Comparison of ENCODE assay signal across 34 cellular contexts in the genomic region with DNA sequence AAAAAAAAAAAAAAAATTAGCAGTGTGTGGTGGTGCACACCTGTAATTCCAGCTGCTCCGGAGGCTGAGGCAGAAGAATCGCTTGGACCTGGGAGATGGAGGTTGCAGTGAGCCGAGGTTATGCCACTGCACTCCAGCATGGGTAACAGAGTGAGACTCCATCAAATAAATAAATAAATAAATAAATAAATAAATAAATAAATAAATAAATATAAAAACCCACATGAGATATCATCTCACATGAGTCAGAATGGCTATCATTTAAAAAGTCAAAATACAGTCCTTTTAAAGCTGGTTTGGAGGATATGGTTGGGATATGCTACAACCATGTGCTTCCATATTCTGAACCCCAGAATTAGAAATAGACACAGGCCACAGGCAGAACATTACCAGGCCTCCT.
DNase-seq lines count a peak whose midpoint lies in the region; ATAC-seq, FAIRE-seq and TF ChIP-seq lines count a peak whose summit lies in the region.
"Had no signal": no experiment of that assay in that cellular context is flagged by ENCODE, and none has a peak within 500 bp of the region (broad histone marks: within the 10 kb centered on the region; RNA-seq: fewer than 3 reads in every experiment).

No MANE protein-coding gene starts in this region.

- 0 out of 3 replicates have a peak, but pooled peaks cover 3% of the 10 kb centered on the region for H3K4me1 ChIP-seq in A549
- H3K4me1 ChIP-seq in HEK293 (ENCODE audit: control insufficient read depth, insufficient read depth, low read length), result no peaks in the 10 kb centered on the region
- H3K4me1 ChIP-seq in H1 (replicated peaks in 1 of 4; ENCODE audit: control insufficient read depth in 3 of 4, insufficient read depth in 4 of 4, low read length in 3 of 4), result peaks cover 0 to 5% (median 0%) of the 10 kb centered on the region in 4 experiments; a peak in 3 of 7 replicates
- H3K4me1 ChIP-seq in MM.1S (ENCODE audit: low read length), result no peaks in the 10 kb centered on the region
- H3K4me1 ChIP-seq: BE2C, BLaER1, Caco-2 had no signal

- TF ChIP-seq POLR2A in A549 (IDR thresholded peaks at IDR 0.05; ENCODE audit: low read length) (no peak), H1 (IDR thresholded peaks at IDR 0.05; ENCODE audit: control extremely low read depth in 1 of 2, low read depth in 2 of 2, low read length in 2 of 2) (no peak)

- no peak for TF ChIP-seq CTCF in A549 (IDR thresholded peaks at IDR 0.05)
- TF ChIP-seq CTCF in HEK293 (tag by site-specific recombination; IDR thresholded peaks at IDR 0.05), result no peak
- no peak for TF ChIP-seq CTCF in H1 (IDR thresholded peaks at IDR 0.05; ENCODE audit: control extremely low read depth in 1 of 3, insufficient read depth in 1 of 3, low read depth in 1 of 3, low read length in 3 of 3)
- no peak for TF ChIP-seq CTCF in MM.1S (IDR thresholded peaks at IDR 0.05; ENCODE audit: low read length)

- no peak overlapping the region for H3K14ac ChIP-seq in H1 (ENCODE audit: insufficient read length)

- H3K4ac ChIP-seq in H1 (replicated peaks; ENCODE audit: insufficient read length, low read depth, low read length), result no peak overlapping the region

- H3K27ac ChIP-seq in A549 (no peak overlapping the region), HEK293 (ENCODE audit: extremely low read depth, low read depth, low read length) (no peak overlapping the region), H1 (ENCODE audit: low read depth, low read length) (no peak overlapping the region), MM.1S (ENCODE audit: low read length) (no peak overlapping the region)
- H3K27ac ChIP-seq: 22Rv1; BLaER1; BLaER1 treated with 17β-estradiol and CSF1 and Interleukin-3, amounts not matched to agents 10 nM and 100 nM; C4-2B had no signal

- H4K20me1 ChIP-seq in H1 (replicated peaks in 1 of 2; ENCODE audit: control insufficient read depth in 1 of 2, insufficient read depth in 2 of 2, low read length in 2 of 2) (no peaks in the 10 kb centered on the region), MM.1S (ENCODE audit: insufficient read depth, low read length) (no peaks in the 10 kb centered on the region)
- H4K20me1 ChIP-seq: BLaER1; BLaER1 treated with 17β-estradiol and CSF1 and Interleukin-3, amounts not matched to agents 10 nM and 100 nM had no signal

- no peak overlapping the region for H2BK120ac ChIP-seq in H1 (replicated peaks; ENCODE audit: low read depth, low read length)

- H2BK5ac ChIP-seq in H1 (ENCODE audit: low read depth, low read length), result no peak overlapping the region

- H3K9ac ChIP-seq in H1 (replicated peaks in 1 of 4; ENCODE audit: extremely low read depth in 1 of 4, low read depth in 3 of 4, low read length in 3 of 4), result no peak overlapping the region
- H3K9ac ChIP-seq in MM.1S (ENCODE audit: low read length), result no peak overlapping the region
- H3K9ac ChIP-seq: BLaER1; BLaER1 treated with 17β-estradiol and CSF1 and Interleukin-3, amounts not matched to agents 10 nM and 100 nM had no signal

- WGBS in A549 (ENCODE audit: missing lambda C conversion rate), result 14% methylated on average over 3 of the region's 3 CpGs
- WGBS in H1 (ENCODE audit: extremely low coverage in 1 of 2, insufficient coverage in 1 of 2, insufficient read length in 1 of 2, insufficient replicate concordance in 2 of 2, low coverage in 1 of 2, low lambda C conversion rate in 2 of 2, missing lambda C conversion rate in 1 of 2), 2 experiments, result 100% methylated on average over 3 of the region's 3 CpGs; no CpG with 5 or more reads in 1 of the 2 experiments

- H3K79me1 ChIP-seq in H1 (ENCODE audit: low read depth, low read length), result no peaks in the 10 kb centered on the region

- H2BK15ac ChIP-seq in H1 (ENCODE audit: low read length), result peak overlapping the region; percentile 81; the same call in 1 of the 2 replicates

- H2BK12ac ChIP-seq in H1 (ENCODE audit: low read depth, low read length), result no peak overlapping the region

- H3K79me2 ChIP-seq in H1 (ENCODE audit: control insufficient read depth in 1 of 2, insufficient read depth in 2 of 2, low read length in 2 of 2) (no peaks in the 10 kb centered on the region), MM.1S (ENCODE audit: low read length) (no peaks in the 10 kb centered on the region)

- POLR2A ChIA-PET in A549 (lab: Yijun Ruan, JAX), result no interaction called here
- POLR2A ChIA-PET in HEK293 (lab: Yijun Ruan, JAX), result interaction anchor here (0.6 kb wide), 1 partner anchor 16 kb away, joined by 3 read pairs; no protein-coding TSS in a partner anchor
- POLR2A ChIA-PET in H1 (lab: Charles Lee; ENCODE audit: partially characterized antibody), result interaction anchor here (0.7 kb wide), 1 partner anchor 81 kb away, joined by 3 read pairs; no protein-coding TSS in a partner anchor

- ATAC-seq in A549 (no peak), GM18511 (IDR thresholded peaks at IDR 0.05; ENCODE audit: unreplicated experiment) (no peak), GM21717 (IDR thresholded peaks at IDR 0.05; ENCODE audit: unreplicated experiment) (no peak)
- ATAC-seq: CD8-positive, alpha-beta T cell had no signal

- no peak overlapping the region for H3K4me2 ChIP-seq in A549
- no peak overlapping the region for H3K4me2 ChIP-seq in H1 (ENCODE audit: insufficient read depth in 1 of 2, low read depth in 2 of 2, low read length in 2 of 2)
- H3K4me2 ChIP-seq in MM.1S (ENCODE audit: low read depth, low read length), result no peak overlapping the region
- H3K4me2 ChIP-seq: BLaER1; BLaER1 treated with 17β-estradiol and CSF1 and Interleukin-3, amounts not matched to agents 10 nM and 100 nM had no signal

- H3K36me3 ChIP-seq in HEK293 (ENCODE audit: control insufficient read depth in 2 of 2, insufficient read depth in 1 of 2, low read length in 2 of 2), result no peaks in the 10 kb centered on the region
- H3K36me3 ChIP-seq in H1 (ENCODE audit: control insufficient read depth in 2 of 4, insufficient read depth in 4 of 4, low read length in 3 of 4), result no peaks in the 10 kb centered on the region
- no peaks in the 10 kb centered on the region for H3K36me3 ChIP-seq in MM.1S (replicated peaks; ENCODE audit: insufficient read depth, low read length)
- H3K36me3 ChIP-seq: BE2C; BLaER1; BLaER1 treated with 17β-estradiol and CSF1 and Interleukin-3, amounts not matched to agents 10 nM and 100 nM had no signal

- no peaks in the 10 kb centered on the region for H3K23me2 ChIP-seq in H1 (ENCODE audit: low read depth, low read length)

- no peaks in the 10 kb centered on the region for H3K9me2 ChIP-seq in MM.1S (replicated peaks; ENCODE audit: insufficient read depth, low read length)

- no peak for FAIRE-seq in A549 (lab: Jason Lieb, UNC)
- no peak for FAIRE-seq in H1 (lab: Jason Lieb, UNC)
- FAIRE-seq: A204.1, D721Med had no signal

- H3K4me3 ChIP-seq in A549 (no peak overlapping the region), HEK293 (ENCODE audit: low read depth, low read length) (no peak overlapping the region), H1 (ENCODE audit: extremely low read depth in 1 of 4, insufficient read depth in 2 of 4, low read depth in 3 of 4, low read length in 4 of 4) (no peak overlapping the region), MM.1S (ENCODE audit: low read length) (no peak overlapping the region)
- H3K4me3 ChIP-seq: BLaER1; BLaER1 treated with 17β-estradiol and CSF1 and Interleukin-3, amounts not matched to agents 10 nM and 100 nM had no signal

- no peak overlapping the region for H2AK5ac ChIP-seq in H1 (ENCODE audit: low read depth, low read length)

- CTCF ChIA-PET in A549 (lab: Yijun Ruan, JAX) (no interaction called here), HEK293 (lab: Yijun Ruan, JAX) (interaction anchor here (0.7 kb wide), 1 partner anchor 256 kb away, joined by 4 read pairs; no protein-coding TSS in a partner anchor), H1 (lab: Charles Lee; ENCODE audit: partially characterized antibody) (interaction anchor here (1.8 kb wide), 1 partner anchor 10 kb away, joined by 8 read pairs; no protein-coding TSS in a partner anchor)

- H3K18ac ChIP-seq in H1 (ENCODE audit: extremely low read depth, low read length), result no peak overlapping the region

- H4K8ac ChIP-seq in H1 (ENCODE audit: extremely low read depth, insufficient read depth, low read length), result no peak overlapping the region

- H3K9me3 ChIP-seq in A549, result peaks cover 2% of the 10 kb centered on the region; the same call in 1 of the 3 replicates
- H3K9me3 ChIP-seq in HEK293 (ENCODE audit: control insufficient read depth, insufficient read depth, low read depth, low read length), result no peaks in the 10 kb centered on the region
- H3K9me3 ChIP-seq in H1 (ENCODE audit: insufficient read depth in 2 of 2, low read depth in 1 of 2, low read length in 1 of 2), result no peaks in the 10 kb centered on the region
- H3K9me3 ChIP-seq in MM.1S (replicated peaks; ENCODE audit: insufficient read depth, low read length), result no peaks in the 10 kb centered on the region
- H3K9me3 ChIP-seq: BE2C, BLaER1, Caco-2 had no signal

- TF ChIP-seq EP300 in A549 (IDR thresholded peaks at IDR 0.05), result no peak
- TF ChIP-seq EP300 in H1 (IDR thresholded peaks at IDR 0.05; ENCODE audit: borderline replicate concordance in 1 of 2, low read depth in 2 of 2, low read length in 2 of 2), result no peak

- no peak overlapping the region for H3K23ac ChIP-seq in H1 (ENCODE audit: insufficient read length)

- DNase-seq in A549 (ENCODE audit: low read depth in 1 of 2, low spot score in 1 of 2), result no peak
- DNase-seq in H1 (ENCODE audit: low read depth in 1 of 2, low spot score in 2 of 2), result no peak
- peak; percentile 17 for DNase-seq in islet precursor cell
- no peak for DNase-seq in MM.1S
- no peak for DNase-seq in pons (ENCODE audit: low spot score)
- DNase-seq: 8988T; ACHN; AML-193; BE2C; C1 segment of cervical spinal cord; Caco-2; Calu3; CD4-positive, alpha-beta memory T cell; CD4-positive, alpha-beta T cell; CD4-positive, CD25-positive, alpha-beta regulatory T cell; CD8-positive, alpha-beta memory T cell; CD8-positive, alpha-beta T cell; COR-L47; DMS 273 treated with DMSO at 0.1 percent for 48 hours; DMS153; DMS53; DMS79; DMS79 treated with DMSO at 0.1 percent for 48 hours; DND-41; EL had no signal

- no peak overlapping the region for H2BK20ac ChIP-seq in H1 (ENCODE audit: low read length)

- no peak overlapping the region for H4K91ac ChIP-seq in H1 (replicated peaks; ENCODE audit: insufficient read length, low read length)

- H2AFZ ChIP-seq in H1 (ENCODE audit: low read length) (no peak overlapping the region), MM.1S (ENCODE audit: low read length) (no peak overlapping the region)

- H3K56ac ChIP-seq in H1 (replicated peaks; ENCODE audit: insufficient read length, low read depth, low read length), result no peak overlapping the region

- no peak overlapping the region for H4K5ac ChIP-seq in H1 (ENCODE audit: insufficient read length, low read depth, low read length)

- TF ChIP-seq RAD21 in A549 (conservative IDR thresholded peaks at IDR 0.05 in 1 of 2, IDR thresholded peaks at IDR 0.05 in 1 of 2) (no peak), H1 (IDR thresholded peaks at IDR 0.05 in 1 of 2, conservative IDR thresholded peaks at IDR 0.05 in 1 of 2; ENCODE audit: low read depth in 2 of 2, low read length in 2 of 2) (no peak)

- H3K27me3 ChIP-seq in H1 (replicated peaks in 1 of 4; ENCODE audit: control insufficient read depth in 3 of 4, extremely low read depth in 1 of 4, insufficient read depth in 3 of 4, low read length in 3 of 4) (no peaks in the 10 kb centered on the region), MM.1S (replicated peaks; ENCODE audit: insufficient read depth, low read length) (no peaks in the 10 kb centered on the region)
- H3K27me3 ChIP-seq: BE2C; BLaER1; BLaER1 treated with 17β-estradiol and CSF1 and Interleukin-3, amounts not matched to agents 10 nM and 100 nM had no signal

- H3F3A ChIP-seq in MM.1S (ENCODE audit: insufficient read depth, low read length), result no peaks in the 10 kb centered on the region
